2 cellular contexts compared by ENCODE assay signal in genomic region chr2:72367530-72368225, GRCh38.
TF ChIP-seq lines count a peak whose summit lies in the region.

No MANE protein-coding gene starts in this region.

TF ChIP-seq in HCT116, 20 proteins besides CTCF, POLR2A, EP300 and RAD21 (continued from another document):
- TF ChIP-seq SIN3A (IDR thresholded peaks at IDR 0.05; ENCODE audit: low read depth), result no peak
- no peak for TF ChIP-seq FOSL1 (IDR thresholded peaks at IDR 0.05; ENCODE audit: low read depth)
- no peak for TF ChIP-seq EZH2phosphoT487 (IDR thresholded peaks at IDR 0.05; ENCODE audit: borderline replicate concordance)
- TF ChIP-seq, protein P1, sequence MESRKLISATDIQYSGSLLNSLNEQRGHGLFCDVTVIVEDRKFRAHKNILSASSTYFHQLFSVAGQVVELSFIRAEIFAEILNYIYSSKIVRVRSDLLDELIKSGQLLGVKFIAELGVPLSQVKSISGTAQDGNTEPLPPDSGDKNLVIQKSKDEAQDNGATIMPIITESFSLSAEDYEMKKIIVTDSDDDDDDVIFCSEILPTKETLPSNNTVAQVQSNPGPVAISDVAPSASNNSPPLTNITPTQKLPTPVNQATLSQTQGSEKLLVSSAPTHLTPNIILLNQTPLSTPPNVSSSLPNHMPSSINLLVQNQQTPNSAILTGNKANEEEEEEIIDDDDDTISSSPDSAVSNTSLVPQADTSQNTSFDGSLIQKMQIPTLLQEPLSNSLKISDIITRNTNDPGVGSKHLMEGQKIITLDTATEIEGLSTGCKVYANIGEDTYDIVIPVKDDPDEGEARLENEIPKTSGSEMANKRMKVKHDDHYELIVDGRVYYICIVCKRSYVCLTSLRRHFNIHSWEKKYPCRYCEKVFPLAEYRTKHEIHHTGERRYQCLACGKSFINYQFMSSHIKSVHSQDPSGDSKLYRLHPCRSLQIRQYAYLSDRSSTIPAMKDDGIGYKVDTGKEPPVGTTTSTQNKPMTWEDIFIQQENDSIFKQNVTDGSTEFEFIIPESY (IDR thresholded peaks at IDR 0.05; ENCODE audit: extremely low read depth, insufficient replicate concordance, low read length), result no peak
- TF ChIP-seq YY1 (IDR thresholded peaks at IDR 0.05; ENCODE audit: extremely low read depth, insufficient replicate concordance, low read depth, low read length), result no peak
- peak; percentile 38; the same call in 1 of the 2 replicates for TF ChIP-seq MAX (IDR thresholded peaks at IDR 0.05)
- no peak for TF ChIP-seq ZFX (IDR thresholded peaks at IDR 0.05)
- TF ChIP-seq, protein P2, sequence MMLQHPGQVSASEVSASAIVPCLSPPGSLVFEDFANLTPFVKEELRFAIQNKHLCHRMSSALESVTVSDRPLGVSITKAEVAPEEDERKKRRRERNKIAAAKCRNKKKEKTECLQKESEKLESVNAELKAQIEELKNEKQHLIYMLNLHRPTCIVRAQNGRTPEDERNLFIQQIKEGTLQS (IDR thresholded peaks at IDR 0.05), result no peak

TF ChIP-seq in WTC11, 78 proteins besides CTCF, POLR2A, EP300 and RAD21 (continued from another document):
- TF ChIP-seq, protein P3, sequence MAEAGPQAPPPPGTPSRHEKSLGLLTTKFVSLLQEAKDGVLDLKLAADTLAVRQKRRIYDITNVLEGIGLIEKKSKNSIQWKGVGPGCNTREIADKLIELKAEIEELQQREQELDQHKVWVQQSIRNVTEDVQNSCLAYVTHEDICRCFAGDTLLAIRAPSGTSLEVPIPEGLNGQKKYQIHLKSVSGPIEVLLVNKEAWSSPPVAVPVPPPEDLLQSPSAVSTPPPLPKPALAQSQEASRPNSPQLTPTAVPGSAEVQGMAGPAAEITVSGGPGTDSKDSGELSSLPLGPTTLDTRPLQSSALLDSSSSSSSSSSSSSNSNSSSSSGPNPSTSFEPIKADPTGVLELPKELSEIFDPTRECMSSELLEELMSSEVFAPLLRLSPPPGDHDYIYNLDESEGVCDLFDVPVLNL (CRISPR knock-in tag; IDR thresholded peaks at IDR 0.05; ENCODE audit: borderline replicate concordance, low read depth), result no peak
- TF ChIP-seq NR1H2 (CRISPR knock-in tag; IDR thresholded peaks at IDR 0.05) (no peak), JUN (CRISPR knock-in tag; IDR thresholded peaks at IDR 0.05) (no peak), PRRX2 (CRISPR knock-in tag; IDR thresholded peaks at IDR 0.05) (no peak), ELF4 (CRISPR knock-in tag; IDR thresholded peaks at IDR 0.05; ENCODE audit: low read depth) (no peak), ESRRA (CRISPR knock-in tag; IDR thresholded peaks at IDR 0.05; ENCODE audit: borderline replicate concordance) (no peak), ZNF671 (CRISPR knock-in tag; IDR thresholded peaks at IDR 0.05) (no peak), NFE2L1 (CRISPR knock-in tag; IDR thresholded peaks at IDR 0.05) (no peak)
- TF ChIP-seq, protein P4, sequence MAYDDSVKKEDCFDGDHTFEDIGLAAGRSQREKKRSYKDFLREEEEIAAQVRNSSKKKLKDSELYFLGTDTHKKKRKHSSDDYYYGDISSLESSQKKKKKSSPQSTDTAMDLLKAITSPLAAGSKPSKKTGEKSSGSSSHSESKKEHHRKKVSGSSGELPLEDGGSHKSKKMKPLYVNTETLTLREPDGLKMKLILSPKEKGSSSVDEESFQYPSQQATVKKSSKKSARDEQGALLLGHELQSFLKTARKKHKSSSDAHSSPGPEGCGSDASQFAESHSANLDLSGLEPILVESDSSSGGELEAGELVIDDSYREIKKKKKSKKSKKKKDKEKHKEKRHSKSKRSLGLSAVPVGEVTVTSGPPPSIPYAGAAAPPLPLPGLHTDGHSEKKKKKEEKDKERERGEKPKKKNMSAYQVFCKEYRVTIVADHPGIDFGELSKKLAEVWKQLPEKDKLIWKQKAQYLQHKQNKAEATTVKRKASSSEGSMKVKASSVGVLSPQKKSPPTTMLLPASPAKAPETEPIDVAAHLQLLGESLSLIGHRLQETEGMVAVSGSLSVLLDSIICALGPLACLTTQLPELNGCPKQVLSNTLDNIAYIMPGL (CRISPR knock-in tag; IDR thresholded peaks at IDR 0.05), result no peak
